In genomic region chr5:74294231-74294705, GRCh38 we compare ENCODE assay signal across 10 cellular contexts.
DNase-seq lines count a peak whose midpoint lies in the region; ATAC-seq and TF ChIP-seq lines count a peak whose summit lies in the region.
"Had no signal": no experiment of that assay in that cellular context is flagged by ENCODE, and none has a peak within 500 bp of the region (broad histone marks: within the 10 kb centered on the region; RNA-seq: fewer than 3 reads in every experiment).

No MANE protein-coding gene starts in this region.

- no peaks in the 10 kb centered on the region for H3K36me3 ChIP-seq in OCI-LY7 (ENCODE audit: insufficient read depth, low read length)
- H3K36me3 ChIP-seq in osteoblast (ENCODE audit: insufficient read depth, low read length) = no peaks in the 10 kb centered on the region
- H3K36me3 ChIP-seq: brain microvascular endothelial cell had no signal

- POLR2A ChIA-PET in OCI-LY7 (lab: Charles Lee) (interaction anchor here (0.6 kb wide), 1 partner anchor 35 kb away, joined by 5 read pairs; no protein-coding TSS in a partner anchor), HEK293T (lab: Yijun Ruan, JAX) (no interaction called here)

- ATAC-seq in GM18907 (IDR thresholded peaks at IDR 0.05; ENCODE audit: unreplicated experiment) (peak; percentile 75), HG02759 (IDR thresholded peaks at IDR 0.05; ENCODE audit: unreplicated experiment) (peak; percentile 69), HG02973 (IDR thresholded peaks at IDR 0.05; ENCODE audit: unreplicated experiment) (no peak), GM18873 (IDR thresholded peaks at IDR 0.05; ENCODE audit: low FRiP score, unreplicated experiment) (no peak)

- H4K20me1 ChIP-seq in OCI-LY7 (ENCODE audit: insufficient read depth, low read length) (no peaks in the 10 kb centered on the region), osteoblast (ENCODE audit: insufficient read depth, low read length) (no peaks in the 10 kb centered on the region)

- DNase-seq in OCI-LY7 (ENCODE audit: low spot score) (peak; percentile 3), osteoblast (ENCODE audit: insufficient read length, low spot score, missing footprints) (no peak), HEK293T (ENCODE audit: extremely low spot score) (no peak), H4 (ENCODE audit: low spot score) (no peak)
- DNase-seq: brain microvascular endothelial cell, NCI-H774 had no signal

- H3K4me3 ChIP-seq in OCI-LY7 (ENCODE audit: low read depth, low read length, poor library complexity, severe bottlenecking) (no peak overlapping the region), osteoblast (ENCODE audit: insufficient read depth, low read length) (no peak overlapping the region)

- intact Hi-C loops in OCI-LY7 (cut with micrococcal nuclease; ENCODE audit: unreplicated experiment) = loop anchor here (10.0 kb wide), 1 partner anchor 351 kb away; the partner anchor contains the start of gene ENC1

- H3K9me3 ChIP-seq in OCI-LY7 (ENCODE audit: low read length) (no peaks in the 10 kb centered on the region), osteoblast (ENCODE audit: low read depth, low read length) (no peaks in the 10 kb centered on the region)

- TF ChIP-seq CTCF in OCI-LY7 (conservative IDR thresholded peaks at IDR 0.05; ENCODE audit: low read length) = no peak
- TF ChIP-seq CTCF in osteoblast (IDR thresholded peaks at IDR 0.05; ENCODE audit: extremely low read depth, low read depth, low read length) = no peak

- H3K27me3 ChIP-seq in osteoblast (ENCODE audit: insufficient read depth, low read length) = no peaks in the 10 kb centered on the region
- H3K27me3 ChIP-seq: brain microvascular endothelial cell had no signal

- H2AFZ ChIP-seq in OCI-LY7 (ENCODE audit: low read length) = no peak overlapping the region
- H2AFZ ChIP-seq in osteoblast (ENCODE audit: low read length) = peak overlapping the region; percentile 2

- CTCF ChIA-PET in OCI-LY7 (lab: Charles Lee; ENCODE audit: unreplicated experiment) = no interaction called here
- CTCF ChIA-PET in HEK293T (lab: Yijun Ruan, JAX) = no interaction called here

- no peaks in the 10 kb centered on the region for H3K79me2 ChIP-seq in OCI-LY7 (ENCODE audit: insufficient read depth, low read depth, low read length)
- H3K79me2 ChIP-seq in osteoblast (ENCODE audit: insufficient read depth, low read length) = no peaks in the 10 kb centered on the region

- H3K4me1 ChIP-seq in OCI-LY7 (ENCODE audit: insufficient read depth, low read length, poor library complexity, severe bottlenecking) (peaks cover 5% of the 10 kb centered on the region), osteoblast (ENCODE audit: insufficient read depth, low read length) (peaks cover 12% of the 10 kb centered on the region)

- H3K4me2 ChIP-seq in OCI-LY7 (ENCODE audit: low read length) (no peak overlapping the region), osteoblast (ENCODE audit: insufficient read depth, low read length) (no peak overlapping the region)

- H3K27ac ChIP-seq in OCI-LY7 (ENCODE audit: low read depth, low read length, poor library complexity, severe bottlenecking) (no peak overlapping the region), osteoblast (ENCODE audit: low read depth, low read length) (no peak overlapping the region)
- H3K27ac ChIP-seq: brain microvascular endothelial cell had no signal

- H3K9me2 ChIP-seq in OCI-LY7 (ENCODE audit: insufficient read depth, low read length) = no peaks in the 10 kb centered on the region

- BruUV-seq in OCI-LY7 (replicated peaks; lab: Mats Ljungman, UMichigan) = no TSS peak

TF ChIP-seq in HEK293T, 16 proteins besides CTCF, POLR2A, EP300 and RAD21:
- TF ChIP-seq CTBP1 (IDR thresholded peaks at IDR 0.05; ENCODE audit: borderline replicate concordance) (no peak), TARDBP (IDR thresholded peaks at IDR 0.05) (no peak), SUZ12 (IDR thresholded peaks at IDR 0.05) (no peak), PKNOX1 (IDR thresholded peaks at IDR 0.05) (no peak), FOXA1 (IDR thresholded peaks at IDR 0.05) (no peak), NFRKB (IDR thresholded peaks at IDR 0.05) (no peak), FOXM1 (IDR thresholded peaks at IDR 0.05; ENCODE audit: borderline replicate concordance) (no peak), ZNF384 (IDR thresholded peaks at IDR 0.05) (no peak), BHLHE40 (IDR thresholded peaks at IDR 0.05; ENCODE audit: borderline replicate concordance) (no peak), L3MBTL2 (conservative IDR thresholded peaks at IDR 0.05) (no peak), ARNT (IDR thresholded peaks at IDR 0.05) (no peak), ELF4 (IDR thresholded peaks at IDR 0.05) (no peak), HDGF (IDR thresholded peaks at IDR 0.05; ENCODE audit: borderline replicate concordance) (no peak), LEF1 (IDR thresholded peaks at IDR 0.05; ENCODE audit: borderline replicate concordance) (no peak), SP1 (IDR thresholded peaks at IDR 0.05) (no peak), FOXK2 (IDR thresholded peaks at IDR 0.05) (no peak)

Comparison
In these comparisons a context has a peak if more than half of its experiments do, and no peak if none do; other contexts are left out.
1. ATAC-seq: peak in GM18907 (single experiment) and HG02759 (single experiment); none in HG02973 (single experiment) and GM18873 (single experiment).